25 cellular contexts compared by ENCODE assay signal in the genomic region with DNA sequence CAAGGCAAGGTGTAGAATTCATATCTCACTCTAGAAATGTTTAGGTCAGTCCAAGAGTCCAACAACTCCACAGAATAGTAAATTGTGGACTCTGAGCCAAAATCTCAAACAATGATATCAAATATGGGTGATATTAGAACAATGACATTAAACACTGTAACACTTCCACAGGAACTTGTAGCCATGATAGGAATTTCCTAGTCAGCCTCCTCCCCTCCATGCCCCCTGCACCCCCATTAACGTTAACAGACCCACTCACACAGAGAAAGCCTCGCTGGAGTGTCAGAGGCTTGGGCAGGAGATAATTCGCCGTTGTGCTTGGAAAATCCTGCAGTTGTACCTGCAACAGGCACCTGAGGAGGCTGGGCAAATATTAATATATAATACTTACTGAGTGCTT.
"Had no signal": no experiment of that assay in that cellular context is flagged by ENCODE, and none has a peak within 500 bp of the region (broad histone marks: within the 10 kb centered on the region; RNA-seq: fewer than 3 reads in every experiment).

No MANE protein-coding gene starts in this region.

- H3K9me3 ChIP-seq: gastrocnemius medialis, left ventricle myocardium inferior, lower lobe of right lung, pancreas, prostate gland, right atrium auricular region, testis, tibial nerve, upper lobe of right lung, vagina had no signal

- H3K36me3 ChIP-seq: gastrocnemius medialis, left ventricle myocardium inferior, lower lobe of right lung, pancreas, prostate gland, right atrium auricular region, tibial nerve, upper lobe of right lung, vagina had no signal

- H3K4me3 ChIP-seq: gastrocnemius medialis, left ventricle myocardium inferior, lower lobe of right lung, pancreas, prostate gland, right atrium auricular region, testis, tibial nerve, upper lobe of right lung, vagina had no signal

- ATAC-seq: gastrocnemius medialis; lower lobe of right lung; pancreas; stimulated activated memory B cell treated with anti-CD40 and anti-IgM and Interleukin-4, amounts not matched to agents 10 μg/mL and 1 μg/mL and 100 μg/mL, for 72 hours; upper lobe of right lung had no signal

- H3K4me3 Mint-ChIP-seq: dendritic cell treated with granulocyte-macrophage colony-stimulating factor and Interleukin-4, amounts not matched to agents 40 ng/mL and 50 ng/mL, for 4 days; endodermal cell; immature natural killer cell; naive B cell; nephron; stimulated activated memory B cell treated with anti-CD40 and anti-IgM and Interleukin-4, amounts not matched to agents 10 μg/mL and 1 μg/mL and 100 μg/mL, for 72 hours; stimulated activated naive CD8-positive, alpha-beta T cell treated with anti-CD3 and anti-CD28 coated beads, Interleukin-15, Interleukin-2, amounts not matched to agents 100 ng/mL and 50 ng/mL, for 24 hours had no signal

- H3K27me3 Mint-ChIP-seq: dendritic cell treated with granulocyte-macrophage colony-stimulating factor and Interleukin-4, amounts not matched to agents 40 ng/mL and 50 ng/mL, for 4 days; stimulated activated memory B cell treated with anti-CD40 and anti-IgM and Interleukin-4, amounts not matched to agents 10 μg/mL and 1 μg/mL and 100 μg/mL, for 72 hours; stimulated activated naive CD8-positive, alpha-beta T cell treated with anti-CD3 and anti-CD28 coated beads, Interleukin-15, Interleukin-2, amounts not matched to agents 100 ng/mL and 50 ng/mL, for 24 hours had no signal

- H3K36me3 Mint-ChIP-seq: immature natural killer cell; naive B cell; stimulated activated memory B cell treated with anti-CD40 and anti-IgM and Interleukin-4, amounts not matched to agents 10 μg/mL and 1 μg/mL and 100 μg/mL, for 72 hours had no signal

- H3K27ac ChIP-seq: gastrocnemius medialis, left ventricle myocardium inferior, lower lobe of right lung, pancreas, prostate gland, right atrium auricular region, testis, tibial nerve, upper lobe of right lung, vagina had no signal

- H3K4me1 ChIP-seq: lower lobe of right lung, pancreas, prostate gland, upper lobe of right lung had no signal

- H3K4me1 Mint-ChIP-seq: immature natural killer cell; naive B cell; stimulated activated memory B cell treated with anti-CD40 and anti-IgM and Interleukin-4, amounts not matched to agents 10 μg/mL and 1 μg/mL and 100 μg/mL, for 72 hours had no signal

- DNase-seq: cerebellar nuclear complex; effector CD4-positive, alpha-beta T cell; endodermal cell; gastrocnemius medialis; glutamatergic neuron; immature natural killer cell; left ventricle myocardium inferior; lower lobe of right lung; mesendoderm; naive B cell; occipital lobe; pancreas; stimulated activated CD4-positive, alpha-beta T cell treated with anti-CD3 and anti-CD28 coated beads, Interleukin-15, amount 100 ng/mL, for 24 hours; stimulated activated CD4-positive, alpha-beta T cell treated with anti-CD3 and anti-CD28 coated beads, Interleukin-1b, Interleukin-23, amount 100 ng/mL, for 48 hours; stimulated activated CD4-positive, alpha-beta T cell treated with anti-CD3 and anti-CD28 coated beads, Interleukin-4, amount 100 ng/mL, for 24 hours; testis; upper lobe of right lung had no signal

- H3K9me3 Mint-ChIP-seq: dendritic cell treated with granulocyte-macrophage colony-stimulating factor and Interleukin-4, amounts not matched to agents 40 ng/mL and 50 ng/mL, for 4 days; endodermal cell; naive B cell; nephron; stimulated activated memory B cell treated with anti-CD40 and anti-IgM and Interleukin-4, amounts not matched to agents 10 μg/mL and 1 μg/mL and 100 μg/mL, for 72 hours; stimulated activated naive CD8-positive, alpha-beta T cell treated with anti-CD3 and anti-CD28 coated beads, Interleukin-15, Interleukin-2, amounts not matched to agents 100 ng/mL and 50 ng/mL, for 24 hours had no signal

- H3K27me3 ChIP-seq: gastrocnemius medialis, pancreas, right atrium auricular region, testis, tibial nerve, upper lobe of right lung, vagina had no signal

- H3K27ac Mint-ChIP-seq: dendritic cell treated with granulocyte-macrophage colony-stimulating factor and Interleukin-4, amounts not matched to agents 40 ng/mL and 50 ng/mL, for 4 days; endodermal cell; immature natural killer cell; naive B cell; stimulated activated memory B cell treated with anti-CD40 and anti-IgM and Interleukin-4, amounts not matched to agents 10 μg/mL and 1 μg/mL and 100 μg/mL, for 72 hours; stimulated activated naive CD8-positive, alpha-beta T cell treated with anti-CD3 and anti-CD28 coated beads, Interleukin-15, Interleukin-2, amounts not matched to agents 100 ng/mL and 50 ng/mL, for 24 hours had no signal
